Comparison of ENCODE assay signal across 10 cellular contexts in the genomic region with DNA sequence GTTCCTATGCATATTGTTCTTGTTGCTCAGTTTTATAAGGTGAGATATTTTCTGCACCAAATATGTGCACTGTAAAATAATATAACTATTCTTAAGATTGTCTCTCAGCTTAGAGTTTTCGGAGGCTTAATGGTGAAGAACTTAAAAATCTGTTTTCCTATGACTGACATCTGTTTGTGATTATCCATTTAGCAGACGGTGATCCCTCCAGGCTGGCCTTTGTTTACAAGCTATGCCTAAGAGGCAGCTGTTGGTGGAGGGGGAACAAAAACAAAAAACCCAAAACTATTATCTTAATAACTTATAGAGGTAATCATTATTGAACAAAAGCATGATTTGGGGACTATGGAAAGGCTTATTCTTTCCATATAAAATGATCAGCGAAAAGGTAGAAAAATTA. TPM values are rescaled to one million over a fixed set of nuclear protein-coding genes. Genes with fewer than 3 reads are reported as not detected.
A peak's percentile ranks its signal among the peaks of the same experiment; 100 is the strongest.
DNase-seq lines count a peak whose midpoint lies in the region; ATAC-seq and TF ChIP-seq lines count a peak whose summit lies in the region.
"Had no signal": no experiment of that assay in that cellular context is flagged by ENCODE, and none has a peak within 500 bp of the region (broad histone marks: within the 10 kb centered on the region; RNA-seq: fewer than 3 reads in every experiment).

No MANE protein-coding gene starts in this region.

- H4K20me1 ChIP-seq in PC-9 (ENCODE audit: insufficient read depth), result no peaks in the 10 kb centered on the region
- H4K20me1 ChIP-seq: BLaER1 treated with 17β-estradiol and CSF1 and Interleukin-3, amounts not matched to agents 10 nM and 100 nM had no signal

- WGBS in esophagus muscularis mucosa, result 62% methylated on average over 3 of the region's 3 CpGs
- 68 to 74% (median 71%) methylated on average over 3 of the region's 3 CpGs for WGBS in stomach, 5 donors

- H3K4me1 Mint-ChIP-seq in activated CD8-positive, alpha-beta memory T cell treated with anti-CD3 and anti-CD28 coated beads, Interleukin-2, amount 10 ng/mL, durations not matched to agents 7 days and 5 days, result peaks cover 57% of the 10 kb centered on the region

- H3K9me2 ChIP-seq in PC-9 (ENCODE audit: insufficient read depth), result no peaks in the 10 kb centered on the region

- H3K27me3 ChIP-seq in PC-9 (ENCODE audit: insufficient read depth, low read depth), result no peaks in the 10 kb centered on the region
- H3K27me3 ChIP-seq in esophagus muscularis mucosa, result no peaks in the 10 kb centered on the region
- no peaks in the 10 kb centered on the region for H3K27me3 ChIP-seq in stomach
- H3K27me3 ChIP-seq: BLaER1 treated with 17β-estradiol and CSF1 and Interleukin-3, amounts not matched to agents 10 nM and 100 nM had no signal

- in situ Hi-C loops in GM13977 (cut with MboI; ENCODE audit: low pct_unique_long_range_greater_than_20kb, low sequenced_read_pairs, unreplicated experiment), result no loop called here

- no peak for ATAC-seq in activated CD8-positive, alpha-beta memory T cell treated with anti-CD3 and anti-CD28 coated beads, Interleukin-2, amount 10 ng/mL, durations not matched to agents 7 days and 5 days
- no peak for ATAC-seq in GM19395 (IDR thresholded peaks at IDR 0.05; ENCODE audit: unreplicated experiment)

- H3K79me2 ChIP-seq in PC-9 (ENCODE audit: low read depth), result no peaks in the 10 kb centered on the region

- peak overlapping the region; percentile 82 for H3K4me2 ChIP-seq in PC-9

- H3K27ac Mint-ChIP-seq in activated CD8-positive, alpha-beta memory T cell treated with anti-CD3 and anti-CD28 coated beads, Interleukin-2, amount 10 ng/mL, durations not matched to agents 7 days and 5 days, result peak overlapping the region; percentile 97

- peaks cover 19% of the 10 kb centered on the region for H3K36me3 Mint-ChIP-seq in activated CD8-positive, alpha-beta memory T cell treated with anti-CD3 and anti-CD28 coated beads, Interleukin-2, amount 10 ng/mL, durations not matched to agents 7 days and 5 days

- H3K4me3 ChIP-seq in PC-9 (peak overlapping the region; percentile 53), esophagus muscularis mucosa (peak overlapping the region; percentile 10 to 34 (median 28)), stomach (peak overlapping the region; percentile 5 to 35 (median 20))

- peak overlapping the region; percentile 90 for H3K27ac ChIP-seq in PC-9
- peak overlapping the region in 2 of 4 donors; percentile 59 to 66 for H3K27ac ChIP-seq in esophagus muscularis mucosa (replicated peaks in 1 of 4)
- H3K27ac ChIP-seq in stomach, result peak overlapping the region in 4 of 5 donors; percentile 57 to 79 (median 69)
- H3K27ac ChIP-seq in RWPE1, result no peak overlapping the region

- no peaks in the 10 kb centered on the region for H3K36me3 ChIP-seq in PC-9 (ENCODE audit: low read depth)
- no peaks in the 10 kb centered on the region for H3K36me3 ChIP-seq in esophagus muscularis mucosa
- H3K36me3 ChIP-seq in stomach, result no peaks in the 10 kb centered on the region
- H3K36me3 ChIP-seq: BLaER1 treated with 17β-estradiol and CSF1 and Interleukin-3, amounts not matched to agents 10 nM and 100 nM had no signal

- no peak for TF ChIP-seq POLR2A in esophagus muscularis mucosa (IDR thresholded peaks at IDR 0.05; ENCODE audit: low read depth)
- TF ChIP-seq POLR2A in stomach (IDR thresholded peaks at IDR 0.05), result no peak

- POLR2A ChIA-PET in PC-9 (lab: Charles Lee; ENCODE audit: unreplicated experiment) (no interaction called here), RWPE1 (lab: Yijun Ruan, JAX; ENCODE audit: low non-redundant PET) (no interaction called here)

- peaks cover 27% of the 10 kb centered on the region for H3F3A ChIP-seq in PC-9 (ENCODE audit: insufficient read depth, low read depth)

- no peaks in the 10 kb centered on the region for H3K9me3 ChIP-seq in PC-9 (ENCODE audit: insufficient read depth, low read depth)
- no peaks in the 10 kb centered on the region for H3K9me3 ChIP-seq in esophagus muscularis mucosa
- H3K9me3 ChIP-seq in stomach, result no peaks in the 10 kb centered on the region

- H3K27me3 Mint-ChIP-seq in activated CD8-positive, alpha-beta memory T cell treated with anti-CD3 and anti-CD28 coated beads, Interleukin-2, amount 10 ng/mL, durations not matched to agents 7 days and 5 days, result no peaks in the 10 kb centered on the region

- CTCF ChIA-PET in activated CD8-positive, alpha-beta memory T cell treated with anti-CD3 and anti-CD28 coated beads, Interleukin-2, amount 10 ng/mL, durations not matched to agents 7 days and 5 days (lab: Charles Lee), result interaction anchor here (0.7 to 3.5 kb wide), 10 partner anchors 10 to 90 kb away, joined by 3 to 24 read pairs (median 4); partner anchors contain the start of gene CD274
- CTCF ChIA-PET in PC-9 (lab: Charles Lee) (interaction anchor here (1.0 kb wide), 1 partner anchor 90 kb away, joined by 7 read pairs; no protein-coding TSS in a partner anchor), RWPE1 (lab: Yijun Ruan, JAX) (no interaction called here)

- DNase-seq in activated CD8-positive, alpha-beta memory T cell treated with anti-CD3 and anti-CD28 coated beads, Interleukin-2, amount 10 ng/mL, durations not matched to agents 7 days and 5 days, result no peak
- DNase-seq in activated CD8-positive, alpha-beta memory T cell treated with anti-CD3 and anti-CD28 coated beads, Interleukin-2, amount 50 U/mL, for 4 hours, result no peak
- DNase-seq in PC-9, result no peak
- no peak for DNase-seq in esophagus muscularis mucosa (ENCODE audit: extremely low spot score)
- no peak for DNase-seq in stomach
- no peak for DNase-seq in RWPE1 (ENCODE audit: low spot score)
- DNase-seq in GM13977 (ENCODE audit: low spot score), result no peak

- peaks cover 46% of the 10 kb centered on the region for H3K4me1 ChIP-seq in PC-9 (replicated peaks; ENCODE audit: insufficient read depth)
- peaks cover 8 to 24% (median 12%) of the 10 kb centered on the region in 4 donors for H3K4me1 ChIP-seq in esophagus muscularis mucosa
- H3K4me1 ChIP-seq in stomach, result peaks cover 0 to 16% (median 7%) of the 10 kb centered on the region in 4 donors

- no TSS peak for BruUV-seq in PC-9 (replicated peaks; lab: Mats Ljungman, UMichigan)

- peak overlapping the region; percentile 79 for H3K4me3 Mint-ChIP-seq in activated CD8-positive, alpha-beta memory T cell treated with anti-CD3 and anti-CD28 coated beads, Interleukin-2, amount 10 ng/mL, durations not matched to agents 7 days and 5 days

- TF ChIP-seq CTCF in PC-9 (conservative IDR thresholded peaks at IDR 0.05) (no peak), esophagus muscularis mucosa (IDR thresholded peaks at IDR 0.05) (no peak), stomach (IDR thresholded peaks at IDR 0.05) (no peak), RWPE1 (conservative IDR thresholded peaks at IDR 0.05; ENCODE audit: low read depth) (no peak), GM13977 (IDR thresholded peaks at IDR 0.05; ENCODE audit: extremely low read depth, insufficient read depth, missing control alignments) (no peak)

- intact Hi-C loops in PC-9 (cut with micrococcal nuclease; ENCODE audit: unreplicated experiment), result loop anchor here (2.0 kb wide), 1 partner anchor 62 kb away; no protein-coding TSS in a partner anchor
- intact Hi-C loops in esophagus muscularis mucosa (cut with DNase I), result no loop called here
- intact Hi-C loops in stomach (cut with DNase I; ENCODE audit: low total_unique reads), result no loop called here

- H3K9me3 Mint-ChIP-seq in activated CD8-positive, alpha-beta memory T cell treated with anti-CD3 and anti-CD28 coated beads, Interleukin-2, amount 10 ng/mL, durations not matched to agents 7 days and 5 days (ENCODE audit: low read depth), result no peaks in the 10 kb centered on the region

- peak overlapping the region; percentile 70 for H2AFZ ChIP-seq in PC-9

- TF ChIP-seq EP300 in esophagus muscularis mucosa (IDR thresholded peaks at IDR 0.05) (no peak), stomach (IDR thresholded peaks at IDR 0.05) (no peak)

RNA-seq across cellular contexts. Expression of gene PDCD1LG2, which starts 0.7 kb away (rescaled TPM):
- 1 to 10 TPM; 1.5 to 3.2 TPM for total RNA-seq in activated CD8-positive, alpha-beta memory T cell treated with anti-CD3 and anti-CD28 coated beads, Interleukin-2, amount 10 ng/mL, durations not matched to agents 7 days and 5 days
- total RNA-seq in PC-9 (2021) (0.55 and 1.4 TPM in 2 replicates), esophagus muscularis mucosa (1 to 10 TPM; 2.5 to 4.2 (median 2.9) TPM), stomach (1 to 10 TPM in 3 of 5 donors, under 1 TPM in 1, not detected in 1; 0.18 to 2.3 (median 1.4) TPM)
- polyA plus RNA-seq in stomach, result under 1 TPM in 2 of 3 donors, not detected in 1; 0.25 to 0.30 TPM
- total RNA-seq: mononuclear cell had no signal
